Comparison of ENCODE assay signal across 17 cellular contexts in genomic region chr2:25685030-25685429, GRCh38.
"Had no signal": no experiment of that assay in that cellular context is flagged by ENCODE, and none has a peak within 500 bp of the region (broad histone marks: within the 10 kb centered on the region; RNA-seq: fewer than 3 reads in every experiment).

No MANE protein-coding gene starts in this region.

- DNase-seq: activated CD4-positive, alpha-beta T cell treated with anti-CD3 and anti-CD28 coated beads, Interleukin-2, amount 10 ng/mL, durations not matched to agents 24 days and 14 days; activated CD4-positive, CD25-positive, alpha-beta regulatory T cell; activated CD8-positive, alpha-beta memory T cell treated with anti-CD3 and anti-CD28 coated beads, Interleukin-2, amount 50 U/mL, for 4 hours; activated CD8-positive, alpha-beta T cell treated with anti-CD3 and anti-CD28 coated beads, Interleukin-2, amount 10 ng/mL, durations not matched to agents 7 days and 5 days; activated gamma-delta T cell; amniotic stem cell; central memory CD4-positive, alpha-beta T cell; cortex of kidney; effector CD4-positive, alpha-beta T cell; left lung; mammary epithelial cell; ovary; stomach; testis had no signal

- ATAC-seq: activated CD8-positive, alpha-beta T cell treated with anti-CD3 and anti-CD28 coated beads, Interleukin-2, amount 10 ng/mL, durations not matched to agents 7 days and 5 days; activated naive CD4-positive, alpha-beta T cell treated with anti-CD3 and anti-CD28 coated beads, Interleukin-2, amount 50 U/mL, for 72 hours; left lung; sciatic nerve had no signal

- H3K36me3 Mint-ChIP-seq: activated naive CD4-positive, alpha-beta T cell treated with anti-CD3 and anti-CD28 coated beads, Interleukin-2, amount 50 U/mL, for 72 hours; neural progenitor cell had no signal

- H3K4me3 Mint-ChIP-seq: activated CD4-positive, alpha-beta T cell treated with anti-CD3 and anti-CD28 coated beads, Interleukin-2, amount 10 ng/mL, durations not matched to agents 24 days and 14 days; activated CD8-positive, alpha-beta T cell treated with anti-CD3 and anti-CD28 coated beads, Interleukin-2, amount 10 ng/mL, durations not matched to agents 7 days and 5 days; neural progenitor cell had no signal

- H3K27ac Mint-ChIP-seq: activated CD4-positive, alpha-beta T cell treated with anti-CD3 and anti-CD28 coated beads, Interleukin-2, amount 10 ng/mL, durations not matched to agents 24 days and 14 days; activated CD8-positive, alpha-beta T cell treated with anti-CD3 and anti-CD28 coated beads, Interleukin-2, amount 10 ng/mL, durations not matched to agents 7 days and 5 days; activated naive CD4-positive, alpha-beta T cell treated with anti-CD3 and anti-CD28 coated beads, Interleukin-2, amount 50 U/mL, for 72 hours; neural progenitor cell had no signal

- H3K9me3 Mint-ChIP-seq: activated CD4-positive, alpha-beta T cell treated with anti-CD3 and anti-CD28 coated beads, Interleukin-2, amount 10 ng/mL, durations not matched to agents 24 days and 14 days; activated naive CD4-positive, alpha-beta T cell treated with anti-CD3 and anti-CD28 coated beads, Interleukin-2, amount 50 U/mL, for 72 hours; neural progenitor cell had no signal

- H3K4me1 Mint-ChIP-seq: activated CD4-positive, alpha-beta T cell treated with anti-CD3 and anti-CD28 coated beads, Interleukin-2, amount 10 ng/mL, durations not matched to agents 24 days and 14 days had no signal
